In the genomic region with DNA sequence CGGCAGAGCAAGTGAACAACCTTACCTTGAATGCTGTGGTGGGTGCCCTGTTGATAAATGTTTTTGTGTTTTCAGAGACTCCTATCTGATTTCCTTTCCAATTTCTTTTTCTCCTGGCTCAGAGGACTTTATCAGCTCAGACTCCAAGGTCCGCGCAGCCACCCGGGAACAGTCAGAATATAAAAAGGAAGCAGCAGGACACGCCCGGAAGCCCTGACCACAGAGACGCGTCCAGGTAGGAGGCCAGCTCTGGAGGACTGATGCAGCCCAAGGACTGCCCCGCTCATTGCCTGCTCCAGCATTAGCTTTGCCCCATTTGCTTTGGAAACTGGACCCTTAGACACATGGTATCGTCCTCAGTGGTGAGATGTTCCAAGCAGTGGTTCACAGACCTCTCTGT, we compare ENCODE assay signal across 16 cellular contexts.
DNase-seq lines count a peak whose midpoint lies in the region; ATAC-seq and TF ChIP-seq lines count a peak whose summit lies in the region.
"Had no signal": no experiment of that assay in that cellular context is flagged by ENCODE, and none has a peak within 500 bp of the region (broad histone marks: within the 10 kb centered on the region; RNA-seq: fewer than 3 reads in every experiment).

No MANE protein-coding gene starts in this region.

- no peaks in the 10 kb centered on the region for H3K27me3 ChIP-seq in right atrium auricular region
- no peaks in the 10 kb centered on the region for H3K27me3 ChIP-seq in psoas muscle (ENCODE audit: insufficient read depth in 3 of 3, low read length in 2 of 3)

- H3K9me3 ChIP-seq in right atrium auricular region (no peaks in the 10 kb centered on the region), psoas muscle (no peaks in the 10 kb centered on the region)
- H3K9me3 ChIP-seq: HAP-1 had no signal

- peaks cover 5% of the 10 kb centered on the region for H3K4me1 Mint-ChIP-seq in type B pancreatic cell (ENCODE audit: unreplicated experiment)

- peaks cover 5% of the 10 kb centered on the region for H3K36me3 Mint-ChIP-seq in type B pancreatic cell
- H3K36me3 Mint-ChIP-seq: CD8-positive, alpha-beta T cell had no signal

- peaks cover 0 to 38% of the 10 kb centered on the region in 2 donors for H3K4me1 ChIP-seq in right atrium auricular region
- peaks cover 65% of the 10 kb centered on the region for H3K4me1 ChIP-seq in psoas muscle

- ATAC-seq in Right ventricle myocardium inferior (no peak), psoas muscle (no peak), HG03039 (IDR thresholded peaks at IDR 0.05; ENCODE audit: unreplicated experiment) (no peak)
- ATAC-seq: CD8-positive, alpha-beta T cell had no signal

- H3K4me3 Mint-ChIP-seq in type B pancreatic cell, result no peak overlapping the region
- H3K4me3 Mint-ChIP-seq: CD8-positive, alpha-beta T cell had no signal

- H3K4me3 ChIP-seq in right atrium auricular region (no peak overlapping the region), psoas muscle (no peak overlapping the region)
- H3K4me3 ChIP-seq: HAP-1 had no signal

- TF ChIP-seq CTCF in right atrium auricular region (IDR thresholded peaks at IDR 0.05) (no peak), psoas muscle (IDR thresholded peaks at IDR 0.05) (no peak), type B pancreatic cell (conservative IDR thresholded peaks at IDR 0.05) (no peak)

- no peaks in the 10 kb centered on the region for H3K27me3 Mint-ChIP-seq in type B pancreatic cell

- 82 to 87% (median 84%) methylated on average over 10 of the region's 10 CpGs for WGBS in psoas muscle, 3 donors

- H3K9me3 Mint-ChIP-seq in type B pancreatic cell, result no peaks in the 10 kb centered on the region
- H3K9me3 Mint-ChIP-seq: CD8-positive, alpha-beta T cell had no signal

- DNase-seq in right atrium auricular region (ENCODE audit: low spot score), result no peak
- DNase-seq in Right ventricle myocardium inferior (ENCODE audit: missing footprints), result no peak
- DNase-seq in mesenteric fat pad (ENCODE audit: low spot score), result peak; percentile 85
- DNase-seq in psoas muscle, result no peak
- no peak for DNase-seq in type B pancreatic cell (ENCODE audit: extremely low spot score, unreplicated experiment)
- no peak for DNase-seq in SHP77 treated with DMSO at 0.1 percent for 48 hours (lab: John Stamatoyannopoulos, UW)
- no peak for DNase-seq in activated CD8-positive, alpha-beta memory T cell treated with anti-CD3 and anti-CD28 coated beads, Interleukin-2, amount 50 U/mL, for 48 hours
- DNase-seq: 8988T; CD8-positive, alpha-beta T cell; DMS79 treated with DMSO at 0.1 percent for 48 hours; NCI-H1048; NCI-H2081 treated with DMSO at 0.1 percent for 48 hours; NCI-H510A treated with DMSO at 0.1 percent for 48 hours; SIG-M5 had no signal

- H3K27ac Mint-ChIP-seq in type B pancreatic cell, result peak overlapping the region; percentile 58
- H3K27ac Mint-ChIP-seq: CD8-positive, alpha-beta T cell had no signal

- peak overlapping the region; percentile 61 to 70 for H3K27ac ChIP-seq in right atrium auricular region
- H3K27ac ChIP-seq in psoas muscle, result peak overlapping the region; percentile 94

- intact Hi-C loops in Right ventricle myocardium inferior (cut with DNase I) (loop anchor here (5.0 kb wide), 2 partner anchors 92 to 123 kb away; a partner anchor contains a TSS), psoas muscle (cut with DNase I) (loop anchor here (5.0 to 10.0 kb wide), 2 partner anchors 62 to 126 kb away; a partner anchor contains a TSS)

- H3K36me3 ChIP-seq in right atrium auricular region (peaks cover 5% of the 10 kb centered on the region), psoas muscle (ENCODE audit: insufficient read depth in 1 of 2, low read depth in 1 of 2) (peaks cover 0 to 58% of the 10 kb centered on the region in 2 donors)
- H3K36me3 ChIP-seq: HAP-1 had no signal
